In genomic region chr5:111144352-111144930, GRCh38 we compare ENCODE assay signal across 10 cellular contexts. TPM values are rescaled to one million over a fixed set of nuclear protein-coding genes. Genes with fewer than 3 reads are reported as not detected.
DNase-seq lines count a peak whose midpoint lies in the region; ATAC-seq and TF ChIP-seq lines count a peak whose summit lies in the region.
"Had no signal": no experiment of that assay in that cellular context is flagged by ENCODE, and none has a peak within 500 bp of the region (broad histone marks: within the 10 kb centered on the region; RNA-seq: fewer than 3 reads in every experiment).

No MANE protein-coding gene starts in this region.

- no peaks in the 10 kb centered on the region for H3K27me3 ChIP-seq in skeletal muscle satellite cell (ENCODE audit: control insufficient read depth, insufficient read depth, low read length)

- no peak overlapping the region for H3K9ac ChIP-seq in skeletal muscle satellite cell (ENCODE audit: low read depth, low read length)
- H3K9ac ChIP-seq: SK-N-SH had no signal

- no peak overlapping the region for H3K27ac Mint-ChIP-seq in glutamatergic neuron (ENCODE audit: unreplicated experiment)
- H3K27ac Mint-ChIP-seq: activated naive CD4-positive, alpha-beta T cell treated with anti-CD3 and anti-CD28 coated beads, Interleukin-2, amount 10 ng/mL, durations not matched to agents 7 days and 5 days had no signal

- H3K27me3 Mint-ChIP-seq in glutamatergic neuron (ENCODE audit: unreplicated experiment), result peaks cover 2% of the 10 kb centered on the region

- peak; percentile 87 for ATAC-seq in GM19025 (IDR thresholded peaks at IDR 0.05; ENCODE audit: low read depth, unreplicated experiment)
- ATAC-seq in HG03520 (IDR thresholded peaks at IDR 0.05; ENCODE audit: unreplicated experiment), result peak; percentile 94

- H3K36me3 ChIP-seq in skeletal muscle satellite cell (ENCODE audit: insufficient read depth, low read length), result no peaks in the 10 kb centered on the region

- no peak overlapping the region for H3K4me3 ChIP-seq in skeletal muscle satellite cell (ENCODE audit: low read length)

- POLR2A ChIA-PET in RWPE1 (lab: Yijun Ruan, JAX; ENCODE audit: low non-redundant PET), result no interaction called here

- DNase-seq in HCEC 1CT (peak; percentile 47), LoVo (ENCODE audit: low spot score) (no peak), RWPE1 (ENCODE audit: low spot score) (no peak), glutamatergic neuron (no peak)
- DNase-seq: activated naive CD4-positive, alpha-beta T cell treated with anti-CD3 and anti-CD28 coated beads, Interleukin-2, amount 10 ng/mL, durations not matched to agents 7 days and 5 days; foreskin melanocyte; SK-N-SH had no signal

- no peaks in the 10 kb centered on the region for H3K9me3 ChIP-seq in skeletal muscle satellite cell (replicated peaks; ENCODE audit: low read length)
- H3K9me3 ChIP-seq: SK-N-SH had no signal

- H3K27ac ChIP-seq in RWPE1, result no peak overlapping the region

- TF ChIP-seq CTCF in RWPE1 (conservative IDR thresholded peaks at IDR 0.05; ENCODE audit: low read depth) (no peak), glutamatergic neuron (IDR thresholded peaks at IDR 0.05; ENCODE audit: partially characterized antibody, unreplicated experiment) (no peak)

- CTCF ChIA-PET in RWPE1 (lab: Yijun Ruan, JAX), result no interaction called here

- no peaks in the 10 kb centered on the region for H3K36me3 Mint-ChIP-seq in glutamatergic neuron (ENCODE audit: unreplicated experiment)
- H3K36me3 Mint-ChIP-seq: activated naive CD4-positive, alpha-beta T cell treated with anti-CD3 and anti-CD28 coated beads, Interleukin-2, amount 10 ng/mL, durations not matched to agents 7 days and 5 days had no signal

- peaks cover 18% of the 10 kb centered on the region for H3K4me1 ChIP-seq in skeletal muscle satellite cell (ENCODE audit: control insufficient read depth, insufficient read depth, low read length)

- no peak overlapping the region for H3K4me3 Mint-ChIP-seq in glutamatergic neuron (ENCODE audit: unreplicated experiment)
- H3K4me3 Mint-ChIP-seq: activated naive CD4-positive, alpha-beta T cell treated with anti-CD3 and anti-CD28 coated beads, Interleukin-2, amount 10 ng/mL, durations not matched to agents 7 days and 5 days had no signal

- H3K4me1 Mint-ChIP-seq in glutamatergic neuron (ENCODE audit: low read depth, unreplicated experiment), result no peaks in the 10 kb centered on the region

- no peaks in the 10 kb centered on the region for H3K9me3 Mint-ChIP-seq in glutamatergic neuron (ENCODE audit: unreplicated experiment)
- H3K9me3 Mint-ChIP-seq: activated naive CD4-positive, alpha-beta T cell treated with anti-CD3 and anti-CD28 coated beads, Interleukin-2, amount 10 ng/mL, durations not matched to agents 7 days and 5 days had no signal

- peak overlapping the region; percentile 44 for H3K4me2 ChIP-seq in skeletal muscle satellite cell (ENCODE audit: low read length)
- H3K4me2 ChIP-seq: SK-N-SH had no signal

RNA-seq across cellular contexts. Expression of gene WDR36, which starts 52.3 kb away (rescaled TPM):
- 79.5 and 81.4 TPM in 2 replicates for total RNA-seq in skeletal muscle satellite cell (2012; rRNA removed)
- 20.8 TPM for total RNA-seq in glutamatergic neuron (ENCODE audit: unreplicated experiment)
